8 cellular contexts compared by ENCODE assay signal in genomic region chr5:1134478-1134877, GRCh38.
DNase-seq lines count a peak whose midpoint lies in the region; ATAC-seq and TF ChIP-seq lines count a peak whose summit lies in the region.
"Had no signal": no experiment of that assay in that cellular context is flagged by ENCODE, and none has a peak within 500 bp of the region (broad histone marks: within the 10 kb centered on the region; RNA-seq: fewer than 3 reads in every experiment).

No MANE protein-coding gene starts in this region.

- peak overlapping the region; percentile 87 for H3K27ac ChIP-seq in OCI-LY3 (ENCODE audit: low read length)

- no peak overlapping the region for H2AFZ ChIP-seq in OCI-LY3 (ENCODE audit: low read depth, low read length)

- no peaks in the 10 kb centered on the region for H4K20me1 ChIP-seq in OCI-LY3 (ENCODE audit: insufficient read depth, low read length)

- DNase-seq in retinal pigment epithelial cell (ENCODE audit: low read depth) (no peak), medulla oblongata (ENCODE audit: extremely low spot score) (no peak), nephron progenitor cell (no peak), AML-193 (lab: John Stamatoyannopoulos, UW) (no peak)
- DNase-seq: activated effector memory CD4-positive, alpha-beta T cell treated with anti-CD3 and anti-CD28 coated beads, Interleukin-2, amount 50 U/mL, for 16 hours had no signal

- H3K9ac ChIP-seq in OCI-LY3 (ENCODE audit: low read length), result peak overlapping the region; percentile 51

- H3K4me3 Mint-ChIP-seq in nephron progenitor cell, result no peak overlapping the region

- ATAC-seq in GM18870 (IDR thresholded peaks at IDR 0.05; ENCODE audit: unreplicated experiment), result peak; percentile 66
- peak; percentile 67 for ATAC-seq in HG02798 (IDR thresholded peaks at IDR 0.05; ENCODE audit: poor library complexity, unreplicated experiment)

- H3K4me1 Mint-ChIP-seq in nephron progenitor cell, result peaks cover 43% of the 10 kb centered on the region

- TF ChIP-seq CTCF in OCI-LY3 (IDR thresholded peaks at IDR 0.05; ENCODE audit: low read depth, low read length), result peak; percentile 56
- TF ChIP-seq CTCF in retinal pigment epithelial cell (conservative IDR thresholded peaks at IDR 0.05; ENCODE audit: low read depth, low read length), result peak; percentile 17
- no peak for TF ChIP-seq CTCF in nephron progenitor cell (IDR thresholded peaks at IDR 0.05)

- H3K9me3 Mint-ChIP-seq in nephron progenitor cell, result peaks cover 4% of the 10 kb centered on the region

- peaks cover 86% of the 10 kb centered on the region for H3K4me1 ChIP-seq in OCI-LY3 (ENCODE audit: low read length)

- H3K36me3 Mint-ChIP-seq in nephron progenitor cell (ENCODE audit: low read depth), result no peaks in the 10 kb centered on the region

- H3K36me3 ChIP-seq in OCI-LY3 (replicated peaks; ENCODE audit: low read depth, low read length), result no peaks in the 10 kb centered on the region

- H3K79me2 ChIP-seq in OCI-LY3 (ENCODE audit: low read length), result no peaks in the 10 kb centered on the region

- H3K4me2 ChIP-seq in OCI-LY3 (ENCODE audit: low read length), result peak overlapping the region; percentile 57

- H3K27ac Mint-ChIP-seq in nephron progenitor cell, result no peak overlapping the region

- H3K27me3 ChIP-seq in OCI-LY3 (ENCODE audit: low read depth, low read length), result no peaks in the 10 kb centered on the region

- H3K9me3 ChIP-seq in OCI-LY3 (ENCODE audit: insufficient read depth, low read length), result no peaks in the 10 kb centered on the region

- H3K27me3 Mint-ChIP-seq in nephron progenitor cell (ENCODE audit: low read depth, poor library complexity), result peaks cover 12% of the 10 kb centered on the region

- H3K4me3 ChIP-seq in OCI-LY3 (ENCODE audit: low read length) (peak overlapping the region; percentile 45), retinal pigment epithelial cell (ENCODE audit: low read length) (no peak overlapping the region)
